In the genomic region with DNA sequence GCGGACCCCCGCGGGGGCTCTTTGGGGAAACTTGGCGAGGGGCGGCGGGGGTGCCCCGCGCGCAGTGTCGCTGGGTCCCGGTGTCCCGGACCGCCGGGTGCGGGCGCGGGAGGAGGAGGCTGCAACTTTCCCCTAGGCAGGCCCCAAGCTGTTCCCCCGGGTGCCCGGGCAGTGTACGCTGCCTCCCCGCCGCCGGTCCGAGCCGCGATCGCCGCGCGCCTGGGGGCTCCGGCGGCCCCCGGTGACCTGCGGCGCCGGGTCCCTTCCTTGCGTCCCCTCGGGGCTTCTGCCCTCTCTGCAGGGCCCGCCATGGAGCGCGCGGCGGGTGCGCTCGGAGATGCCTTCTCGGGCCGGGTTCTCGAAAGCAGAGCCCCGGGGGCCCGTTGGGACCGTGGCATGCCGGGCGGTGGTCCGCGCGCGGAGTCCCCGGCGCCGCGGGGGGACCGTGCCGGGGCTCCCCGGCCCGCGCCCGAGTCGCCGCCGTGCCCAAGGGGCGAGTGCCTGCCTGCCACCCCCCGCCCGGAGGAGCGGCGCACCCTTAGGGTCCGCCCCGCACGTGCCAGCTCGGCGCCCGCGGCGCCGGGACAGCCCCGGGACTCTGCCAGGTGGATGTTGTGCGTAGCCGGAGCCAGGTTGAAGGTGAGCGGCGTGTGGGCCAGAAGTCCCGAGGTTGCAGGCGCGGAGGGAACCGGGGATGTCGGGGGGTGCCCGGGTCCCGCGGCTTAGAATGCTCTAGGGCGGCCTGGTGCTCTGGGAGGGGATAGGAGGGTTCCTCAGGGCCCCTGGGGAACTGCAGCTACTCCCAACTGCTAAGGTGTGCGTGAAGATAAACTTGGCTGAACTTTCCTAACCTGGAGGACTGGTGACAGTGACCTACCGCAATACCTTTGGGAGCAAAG, we compare ENCODE assay signal across 8 cellular contexts. TPM values are rescaled to one million over a fixed set of nuclear protein-coding genes. Genes with fewer than 3 reads are reported as not detected.
DNase-seq lines count a peak whose midpoint lies in the region; ATAC-seq and TF ChIP-seq lines count a peak whose summit lies in the region.

A gene with protein sequence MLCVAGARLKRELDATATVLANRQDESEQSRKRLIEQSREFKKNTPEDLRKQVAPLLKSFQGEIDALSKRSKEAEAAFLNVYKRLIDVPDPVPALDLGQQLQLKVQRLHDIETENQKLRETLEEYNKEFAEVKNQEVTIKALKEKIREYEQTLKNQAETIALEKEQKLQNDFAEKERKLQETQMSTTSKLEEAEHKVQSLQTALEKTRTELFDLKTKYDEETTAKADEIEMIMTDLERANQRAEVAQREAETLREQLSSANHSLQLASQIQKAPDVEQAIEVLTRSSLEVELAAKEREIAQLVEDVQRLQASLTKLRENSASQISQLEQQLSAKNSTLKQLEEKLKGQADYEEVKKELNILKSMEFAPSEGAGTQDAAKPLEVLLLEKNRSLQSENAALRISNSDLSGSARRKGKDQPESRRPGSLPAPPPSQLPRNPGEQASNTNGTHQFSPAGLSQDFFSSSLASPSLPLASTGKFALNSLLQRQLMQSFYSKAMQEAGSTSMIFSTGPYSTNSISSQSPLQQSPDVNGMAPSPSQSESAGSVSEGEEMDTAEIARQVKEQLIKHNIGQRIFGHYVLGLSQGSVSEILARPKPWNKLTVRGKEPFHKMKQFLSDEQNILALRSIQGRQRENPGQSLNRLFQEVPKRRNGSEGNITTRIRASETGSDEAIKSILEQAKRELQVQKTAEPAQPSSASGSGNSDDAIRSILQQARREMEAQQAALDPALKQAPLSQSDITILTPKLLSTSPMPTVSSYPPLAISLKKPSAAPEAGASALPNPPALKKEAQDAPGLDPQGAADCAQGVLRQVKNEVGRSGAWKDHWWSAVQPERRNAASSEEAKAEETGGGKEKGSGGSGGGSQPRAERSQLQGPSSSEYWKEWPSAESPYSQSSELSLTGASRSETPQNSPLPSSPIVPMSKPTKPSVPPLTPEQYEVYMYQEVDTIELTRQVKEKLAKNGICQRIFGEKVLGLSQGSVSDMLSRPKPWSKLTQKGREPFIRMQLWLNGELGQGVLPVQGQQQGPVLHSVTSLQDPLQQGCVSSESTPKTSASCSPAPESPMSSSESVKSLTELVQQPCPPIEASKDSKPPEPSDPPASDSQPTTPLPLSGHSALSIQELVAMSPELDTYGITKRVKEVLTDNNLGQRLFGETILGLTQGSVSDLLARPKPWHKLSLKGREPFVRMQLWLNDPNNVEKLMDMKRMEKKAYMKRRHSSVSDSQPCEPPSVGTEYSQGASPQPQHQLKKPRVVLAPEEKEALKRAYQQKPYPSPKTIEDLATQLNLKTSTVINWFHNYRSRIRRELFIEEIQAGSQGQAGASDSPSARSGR (N-terminal part only) (plus strand): TSS at position 596 of the 899 bp plus-strand sequence. CDS start 14 bp downstream, at position 610.

- TF ChIP-seq CTCF in esophagus muscularis mucosa (IDR thresholded peaks at IDR 0.05): no peak

- H3K27ac ChIP-seq in esophagus muscularis mucosa (replicated peaks in 1 of 4): peak within 1 kb of the TSS; percentile 78 to 88 (median 84)

- ATAC-seq in natural killer cell treated with Interleukin-12 subunit alpha and Interleukin-12 subunit beta and Interleukin-15 and Interleukin-18, amount 100 ng/mL, for 72 hours: peak in 1 of 2 donors; percentile 1
- ATAC-seq in GM21390 (IDR thresholded peaks at IDR 0.05; ENCODE audit: unreplicated experiment): no peak

- H3K27me3 ChIP-seq in esophagus muscularis mucosa: no peaks in the 10 kb centered on the region

- intact Hi-C loops in esophagus muscularis mucosa (cut with DNase I): loop anchor here (5.0 to 10.0 kb wide), 5 partner anchors 40 to 418 kb away; no protein-coding TSS in a partner anchor

- no peaks in the 10 kb centered on the region for H3K9me3 ChIP-seq in ES-I3 (ENCODE audit: control insufficient read depth, insufficient read depth, low read length)
- H3K9me3 ChIP-seq in esophagus muscularis mucosa: no peaks in the 10 kb centered on the region

- H3K4me3 ChIP-seq in esophagus muscularis mucosa: peak within 1 kb of the TSS; percentile 92 to 94 (median 92)

- H3K4me3 Mint-ChIP-seq in natural killer cell treated with Interleukin-12 subunit alpha and Interleukin-12 subunit beta and Interleukin-15 and Interleukin-18, amount 100 ng/mL, for 72 hours: peak within 1 kb of the TSS; percentile 62

- H3K9me3 Mint-ChIP-seq in natural killer cell treated with Interleukin-12 subunit alpha and Interleukin-12 subunit beta and Interleukin-15 and Interleukin-18, amount 100 ng/mL, for 72 hours: no peaks in the 10 kb centered on the region

- TF ChIP-seq EP300 in esophagus muscularis mucosa (IDR thresholded peaks at IDR 0.05): no peak

- TF ChIP-seq POLR2A in esophagus muscularis mucosa (IDR thresholded peaks at IDR 0.05; ENCODE audit: low read depth): no peak

- H3K36me3 ChIP-seq in ES-I3 (ENCODE audit: insufficient read depth, low read length): no peaks in the 10 kb centered on the region; the same call in 1 of the 2 replicates
- no peaks in the 10 kb centered on the region for H3K36me3 ChIP-seq in esophagus muscularis mucosa

- peaks cover 0 to 2% of the 10 kb centered on the region in 2 donors for H3K27me3 Mint-ChIP-seq in natural killer cell treated with Interleukin-12 subunit alpha and Interleukin-12 subunit beta and Interleukin-15 and Interleukin-18, amount 100 ng/mL, for 72 hours

- 8% methylated on average over 8 of the region's 100 CpGs for WGBS in esophagus muscularis mucosa

- H3K4me1 ChIP-seq in ES-I3 (ENCODE audit: insufficient read depth, low read length) (peaks cover 34% of the 10 kb centered on the region), esophagus muscularis mucosa (peaks cover 24 to 56% (median 43%) of the 10 kb centered on the region in 4 donors)

- in situ Hi-C loops in KBM-7 (cut with MboI; ENCODE audit: low pct_unique_long_range_greater_than_20kb, low sequenced_read_pairs): no loop called here

- no peaks in the 10 kb centered on the region for H3K36me3 Mint-ChIP-seq in natural killer cell treated with Interleukin-12 subunit alpha and Interleukin-12 subunit beta and Interleukin-15 and Interleukin-18, amount 100 ng/mL, for 72 hours

- H3K9ac ChIP-seq in ES-I3 (ENCODE audit: low read depth, low read length): peak within 1 kb of the TSS; percentile 65

- peak within 1 kb of the TSS; percentile 19 to 30 for H3K27ac Mint-ChIP-seq in natural killer cell treated with Interleukin-12 subunit alpha and Interleukin-12 subunit beta and Interleukin-15 and Interleukin-18, amount 100 ng/mL, for 72 hours

- peak; percentile 52 for DNase-seq in KBM-7
- peak; percentile 74 for DNase-seq in activated CD8-positive, alpha-beta memory T cell treated with anti-CD3 and anti-CD28 coated beads for 24 hours
- DNase-seq in esophagus muscularis mucosa (ENCODE audit: extremely low spot score): no peak
- DNase-seq in natural killer cell treated with Interleukin-12 subunit alpha and Interleukin-12 subunit beta and Interleukin-15 and Interleukin-18, amount 100 ng/mL, for 72 hours (ENCODE audit: low spot score): peak; percentile 62
- no peak for DNase-seq in ureter (ENCODE audit: low spot score)
- no peak for DNase-seq in KG1 (lab: John Stamatoyannopoulos, UW)

- H3K4me1 Mint-ChIP-seq in natural killer cell treated with Interleukin-12 subunit alpha and Interleukin-12 subunit beta and Interleukin-15 and Interleukin-18, amount 100 ng/mL, for 72 hours (ENCODE audit: low read depth in 2 of 2): peaks cover 12 to 15% of the 10 kb centered on the region in 2 donors

RNA-seq across cellular contexts. Expression of the gene that starts here (rescaled TPM):
- total RNA-seq in esophagus muscularis mucosa (100 to 1,000 TPM in 2 of 4 donors, 10 to 100 TPM in 2; 61.5 to 136 (median 92.3) TPM), ureter (103 TPM)
- total RNA-seq in natural killer cell treated with Interleukin-12 subunit alpha and Interleukin-12 subunit beta and Interleukin-15 and Interleukin-18, amount 100 ng/mL, for 72 hours: 10 to 100 TPM; 25.2 to 28.5 TPM

Comparison
In these comparisons a context has a peak if more than half of its experiments do, and no peak if none do; other contexts are left out.
1. DNase-seq: peak in KBM-7 (single experiment), activated CD8-positive, alpha-beta memory T cell treated with anti-CD3 and anti-CD28 coated beads for 24 hours (single experiment) and natural killer cell treated with Interleukin-12 subunit alpha and Interleukin-12 subunit beta and Interleukin-15 and Interleukin-18, amount 100 ng/mL, for 72 hours (single experiment); none in esophagus muscularis mucosa (single experiment), ureter (single experiment) and KG1 (single experiment).